9 cellular contexts compared by ENCODE assay signal in genomic region chr1:153776352-153776751, GRCh38. TPM values are rescaled to one million over a fixed set of nuclear protein-coding genes. Genes with fewer than 3 reads are reported as not detected.
DNase-seq lines count a peak whose midpoint lies in the region; ATAC-seq and TF ChIP-seq lines count a peak whose summit lies in the region.
"Had no signal": no experiment of that assay in that cellular context is flagged by ENCODE, and none has a peak within 500 bp of the region (broad histone marks: within the 10 kb centered on the region; RNA-seq: fewer than 3 reads in every experiment).

No MANE protein-coding gene starts in this region.

- no peak overlapping the region for H3K4ac ChIP-seq in mesenchymal stem cell (ENCODE audit: low read depth in 1 of 2, low read length in 2 of 2)

- TF ChIP-seq CTCF in breast epithelium (IDR thresholded peaks at IDR 0.05): no peak

- H3K27me3 ChIP-seq in breast epithelium (no peaks in the 10 kb centered on the region), mesenchymal stem cell (ENCODE audit: control insufficient read depth in 1 of 2, insufficient read depth in 1 of 2, low read length in 2 of 2) (no peaks in the 10 kb centered on the region), SJCRH30 (no peaks in the 10 kb centered on the region)
- H3K27me3 ChIP-seq: MG63 had no signal

- H3K9me3 ChIP-seq in breast epithelium: no peaks in the 10 kb centered on the region
- no peaks in the 10 kb centered on the region for H3K9me3 ChIP-seq in mesenchymal stem cell (ENCODE audit: control insufficient read depth, low read length)
- no peaks in the 10 kb centered on the region for H3K9me3 ChIP-seq in SJCRH30 (replicated peaks)
- H3K9me3 ChIP-seq: MG63 had no signal

- peak overlapping the region; percentile 86 for H3K9ac ChIP-seq in mesenchymal stem cell (ENCODE audit: low read length)

- H3K18ac ChIP-seq in mesenchymal stem cell (ENCODE audit: low read depth in 1 of 2, low read length in 2 of 2): peak overlapping the region in 1 of 2 experiments; percentile 58

- H3K27ac ChIP-seq in breast epithelium (peak overlapping the region; percentile 85 to 94), mesenchymal stem cell (ENCODE audit: low read length, poor library complexity, severe bottlenecking) (no peak overlapping the region), urinary bladder (ENCODE audit: low read depth) (no peak overlapping the region), SJCRH30 (no peak overlapping the region)

- H3K14ac ChIP-seq in mesenchymal stem cell (ENCODE audit: low read length in 2 of 2): no peak overlapping the region

- ATAC-seq in Right ventricle myocardium inferior: no peak
- no peak for ATAC-seq in left ventricle myocardium superior

- no peak overlapping the region for H4K8ac ChIP-seq in mesenchymal stem cell (ENCODE audit: low read length)

- H2BK15ac ChIP-seq in mesenchymal stem cell (ENCODE audit: low read depth, poor library complexity, severe bottlenecking): peak overlapping the region; percentile 92

- no peak for TF ChIP-seq POLR2A in breast epithelium (IDR thresholded peaks at IDR 0.05)

- no peak overlapping the region for H2BK12ac ChIP-seq in mesenchymal stem cell (ENCODE audit: low read length in 2 of 2)

- H3K4me3 ChIP-seq in breast epithelium (peak overlapping the region; percentile 62 to 94 (median 87)), mesenchymal stem cell (ENCODE audit: insufficient read depth in 1 of 2, low read depth in 1 of 2, low read length in 2 of 2) (peak overlapping the region in 1 of 2 experiments; percentile 91), urinary bladder (ENCODE audit: low read depth, low read length) (peak overlapping the region; percentile 70), SJCRH30 (no peak overlapping the region; the same call in 1 of the 2 replicates)
- H3K4me3 ChIP-seq: MG63 had no signal

- no peak overlapping the region for H2AK5ac ChIP-seq in mesenchymal stem cell (ENCODE audit: low read length, severe bottlenecking)

- peaks cover 8% of the 10 kb centered on the region for H3K79me1 ChIP-seq in mesenchymal stem cell (replicated peaks; ENCODE audit: low read length, poor library complexity, severe bottlenecking)

- CTCF ChIA-PET in HEK293T (lab: Yijun Ruan, JAX): interaction anchor here (1.1 kb wide), 1 partner anchor 95 kb away, joined by 3 read pairs; no protein-coding TSS in a partner anchor

- no peak overlapping the region for H2BK5ac ChIP-seq in mesenchymal stem cell (ENCODE audit: low read depth, low read length, poor library complexity, severe bottlenecking)

- intact Hi-C loops in Right ventricle myocardium inferior (cut with DNase I) (loop anchor here (10.0 kb wide), 1 partner anchor 422 kb away; the partner anchor contains the start of gene S100A9), left ventricle myocardium superior (cut with micrococcal nuclease) (no loop called here), breast epithelium (cut with DNase I; ENCODE audit: low total_unique reads) (loop anchor here (10.0 kb wide), 1 partner anchor 102 kb away; the partner anchor contains the start of genes ILF2 and NPR1)

- DNase-seq in Right ventricle myocardium inferior (ENCODE audit: missing footprints) (peak; percentile 64), left ventricle myocardium superior (no peak), breast epithelium (ENCODE audit: low spot score in 2 of 2) (no peak), mesenchymal stem cell (no peak), islet precursor cell (no peak), HEK293T (ENCODE audit: extremely low spot score) (no peak), SJCRH30 (no peak)
- DNase-seq: MG63 had no signal

- H3K23ac ChIP-seq in mesenchymal stem cell (ENCODE audit: low read length in 2 of 2): no peak overlapping the region

- H2AFZ ChIP-seq in mesenchymal stem cell (ENCODE audit: low read depth, low read length): no peak overlapping the region

- no peaks in the 10 kb centered on the region for H3K36me3 ChIP-seq in breast epithelium
- peaks cover 29 to 40% of the 10 kb centered on the region in 2 experiments for H3K36me3 ChIP-seq in mesenchymal stem cell (ENCODE audit: control insufficient read depth in 1 of 2, insufficient read depth in 2 of 2, low read depth in 1 of 2, low read length in 2 of 2)
- no peaks in the 10 kb centered on the region for H3K36me3 ChIP-seq in urinary bladder (ENCODE audit: insufficient read depth)
- H3K36me3 ChIP-seq in SJCRH30: no peaks in the 10 kb centered on the region

- WGBS in mesenchymal stem cell: 77% methylated on average over 9 of the region's 10 CpGs
- WGBS in urinary bladder: 63% methylated on average over 10 of the region's 10 CpGs

- H3K4me1 ChIP-seq in breast epithelium (peaks cover 21 to 31% of the 10 kb centered on the region in 2 donors), mesenchymal stem cell (ENCODE audit: control insufficient read depth, insufficient read depth, low read depth, low read length) (peaks cover 20% of the 10 kb centered on the region), urinary bladder (ENCODE audit: insufficient read depth) (no peaks in the 10 kb centered on the region), SJCRH30 (no peaks in the 10 kb centered on the region)

- H4K91ac ChIP-seq in mesenchymal stem cell (ENCODE audit: low read length): no peak overlapping the region

- no peak overlapping the region for H2BK120ac ChIP-seq in mesenchymal stem cell (ENCODE audit: low read depth, low read length)

- H3K4me2 ChIP-seq in mesenchymal stem cell (ENCODE audit: low read length, poor library complexity, severe bottlenecking): peak overlapping the region; percentile 94

- POLR2A ChIA-PET in HEK293T (lab: Yijun Ruan, JAX): interaction anchor here (1.1 to 1.6 kb wide), 4 partner anchors 42 to 147 kb away, joined by 3 to 9 read pairs (median 4); partner anchors contain the start of genes CHTOP and INTS3

TF ChIP-seq in HEK293T, 16 proteins besides CTCF, POLR2A, EP300 and RAD21:
- TF ChIP-seq, protein P1, sequence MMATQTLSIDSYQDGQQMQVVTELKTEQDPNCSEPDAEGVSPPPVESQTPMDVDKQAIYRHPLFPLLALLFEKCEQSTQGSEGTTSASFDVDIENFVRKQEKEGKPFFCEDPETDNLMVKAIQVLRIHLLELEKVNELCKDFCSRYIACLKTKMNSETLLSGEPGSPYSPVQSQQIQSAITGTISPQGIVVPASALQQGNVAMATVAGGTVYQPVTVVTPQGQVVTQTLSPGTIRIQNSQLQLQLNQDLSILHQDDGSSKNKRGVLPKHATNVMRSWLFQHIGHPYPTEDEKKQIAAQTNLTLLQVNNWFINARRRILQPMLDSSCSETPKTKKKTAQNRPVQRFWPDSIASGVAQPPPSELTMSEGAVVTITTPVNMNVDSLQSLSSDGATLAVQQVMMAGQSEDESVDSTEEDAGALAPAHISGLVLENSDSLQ (IDR thresholded peaks at IDR 0.05): no peak
- no peak for TF ChIP-seq ELF4 (IDR thresholded peaks at IDR 0.05)
- TF ChIP-seq ARNT (IDR thresholded peaks at IDR 0.05): no peak
- no peak for TF ChIP-seq TARDBP (IDR thresholded peaks at IDR 0.05)
- no peak for TF ChIP-seq CTBP1 (IDR thresholded peaks at IDR 0.05; ENCODE audit: borderline replicate concordance)
- no peak for TF ChIP-seq SUZ12 (IDR thresholded peaks at IDR 0.05)
- TF ChIP-seq HDGF (IDR thresholded peaks at IDR 0.05; ENCODE audit: borderline replicate concordance): no peak
- TF ChIP-seq NFRKB (IDR thresholded peaks at IDR 0.05): no peak
- TF ChIP-seq FOXA1 (IDR thresholded peaks at IDR 0.05): no peak
- no peak for TF ChIP-seq FOXM1 (IDR thresholded peaks at IDR 0.05; ENCODE audit: borderline replicate concordance)
- TF ChIP-seq BHLHE40 (IDR thresholded peaks at IDR 0.05; ENCODE audit: borderline replicate concordance): no peak
- no peak for TF ChIP-seq ZNF384 (IDR thresholded peaks at IDR 0.05)

RNA-seq across cellular contexts. Expression of gene SLC27A3, which starts 1.1 kb away (rescaled TPM):
- total RNA-seq in Right ventricle myocardium inferior: 13.5 TPM
- total RNA-seq in left ventricle myocardium superior: 9.8 TPM
- total RNA-seq in breast epithelium: 10 to 100 TPM; 23.0 to 36.2 (median 31.5) TPM
- polyA plus RNA-seq in mesenchymal stem cell (2013, experiment 1 of 2): 10.6 TPM
- polyA plus RNA-seq in mesenchymal stem cell (2013, experiment 2 of 2): 10.2 TPM
- 20.7 TPM for total RNA-seq in urinary bladder
- 41.0 TPM for polyA plus RNA-seq in urinary bladder
- 1.6 and 2.1 TPM in 2 replicates for total RNA-seq in SJCRH30 (2014; rRNA removed; shearing (Covaris generic))

RNA-seq across cellular contexts. Expression of gene INTS3, which starts 48.5 kb away (rescaled TPM):
- total RNA-seq in Right ventricle myocardium inferior (33.0 TPM), left ventricle myocardium superior (35.5 TPM), breast epithelium (10 to 100 TPM; 46.5 to 53.4 (median 51.7) TPM), urinary bladder (44.0 TPM)
- 23.0 TPM for polyA plus RNA-seq in mesenchymal stem cell (2013, experiment 1 of 2)
- polyA plus RNA-seq in mesenchymal stem cell (2013, experiment 2 of 2): 21.1 TPM
- polyA plus RNA-seq in urinary bladder: 35.9 TPM
- total RNA-seq in SJCRH30 (2014; rRNA removed; shearing (Covaris generic)): 25.9 and 28.5 TPM in 2 replicates

Comparison
In these comparisons a context has a peak if more than half of its experiments do, and no peak if none do; other contexts are left out.
1. H3K27ac ChIP-seq: peak in breast epithelium (2 of 2); none in mesenchymal stem cell (single experiment), urinary bladder (single experiment) and SJCRH30 (single experiment).